Comparison of ENCODE assay signal across 12 cellular contexts in genomic region chr2:127651987-127652550, GRCh38. TPM values are rescaled to one million over a fixed set of nuclear protein-coding genes. Genes with fewer than 3 reads are reported as not detected.
DNase-seq lines count a peak whose midpoint lies in the region; TF ChIP-seq lines count a peak whose summit lies in the region.
"Had no signal": no experiment of that assay in that cellular context is flagged by ENCODE, and none has a peak within 500 bp of the region (broad histone marks: within the 10 kb centered on the region; RNA-seq: fewer than 3 reads in every experiment).

No MANE protein-coding gene starts in this region.

- peak overlapping the region in 1 of 2 experiments; percentile 35 for H3K4ac ChIP-seq in mesenchymal stem cell (ENCODE audit: low read depth in 1 of 2, low read length in 2 of 2)

- H3K23ac ChIP-seq in mesenchymal stem cell (ENCODE audit: low read length in 2 of 2) = no peak overlapping the region

- peaks cover 2% of the 10 kb centered on the region for H3K79me1 ChIP-seq in mesenchymal stem cell (replicated peaks; ENCODE audit: low read length, poor library complexity, severe bottlenecking)

- WGBS in mesenchymal stem cell = 65% methylated on average over 13 of the region's 14 CpGs

- H3K27me3 ChIP-seq in mesenchymal stem cell (ENCODE audit: control insufficient read depth in 1 of 2, insufficient read depth in 1 of 2, low read length in 2 of 2) = peaks cover 0 to 6% of the 10 kb centered on the region in 2 experiments

- peaks cover 32% of the 10 kb centered on the region for H3K4me1 ChIP-seq in mesenchymal stem cell (ENCODE audit: control insufficient read depth, insufficient read depth, low read depth, low read length)

- DNase-seq in RPMI8226 (peak; percentile 35), fibroblast of villous mesenchyme (ENCODE audit: low read depth) (peak; percentile 75), mesenchymal stem cell (peak; percentile 80), superior temporal gyrus (ENCODE audit: extremely low spot score) (peak; percentile 89), NCI-H2227 (lab: John Stamatoyannopoulos, UW; ENCODE audit: unreplicated experiment) (no peak), NCI-H1105 treated with DMSO at 0.1 percent for 48 hours (lab: John Stamatoyannopoulos, UW) (no peak), AG08395 (ENCODE audit: low spot score) (no peak), NOMO-1 (lab: John Stamatoyannopoulos, UW; ENCODE audit: unreplicated experiment in 2 of 2) (no peak)
- DNase-seq: NCI-H748 treated with DMSO at 0.1 percent for 48 hours; small intestine; stimulated activated CD8-positive, alpha-beta memory T cell treated with anti-CD3 and anti-CD28 coated beads, Interleukin-4, amount 100 ng/mL, for 48 hours had no signal

- no peak overlapping the region for H3K9ac ChIP-seq in mesenchymal stem cell (ENCODE audit: low read length)

- H3K4me2 ChIP-seq in mesenchymal stem cell (ENCODE audit: low read length, poor library complexity, severe bottlenecking) = no peak overlapping the region

- peak overlapping the region; percentile 9 for H2BK15ac ChIP-seq in mesenchymal stem cell (ENCODE audit: low read depth, poor library complexity, severe bottlenecking)

- H3K4me3 ChIP-seq in fibroblast of villous mesenchyme (ENCODE audit: low read depth, low read length) = no peak overlapping the region
- no peak overlapping the region for H3K4me3 ChIP-seq in mesenchymal stem cell (ENCODE audit: insufficient read depth in 1 of 2, low read depth in 1 of 2, low read length in 2 of 2)

- H3K14ac ChIP-seq in mesenchymal stem cell (ENCODE audit: low read length in 2 of 2) = no peak overlapping the region

- H2BK12ac ChIP-seq in mesenchymal stem cell (ENCODE audit: low read length in 2 of 2) = no peak overlapping the region

- no peaks in the 10 kb centered on the region for H3K9me3 ChIP-seq in mesenchymal stem cell (ENCODE audit: control insufficient read depth, low read length)

- peaks cover 0 to 42% of the 10 kb centered on the region in 2 experiments for H3K36me3 ChIP-seq in mesenchymal stem cell (ENCODE audit: control insufficient read depth in 1 of 2, insufficient read depth in 2 of 2, low read depth in 1 of 2, low read length in 2 of 2)

- no peak overlapping the region for H4K8ac ChIP-seq in mesenchymal stem cell (ENCODE audit: low read length)

- no peak overlapping the region for H2AK5ac ChIP-seq in mesenchymal stem cell (ENCODE audit: low read length, severe bottlenecking)

- H3K18ac ChIP-seq in mesenchymal stem cell (ENCODE audit: low read depth in 1 of 2, low read length in 2 of 2) = peak overlapping the region in 1 of 2 experiments; percentile 4

- no peak overlapping the region for H3K27ac ChIP-seq in mesenchymal stem cell (ENCODE audit: low read length, poor library complexity, severe bottlenecking)

- H2BK5ac ChIP-seq in mesenchymal stem cell (ENCODE audit: low read depth, low read length, poor library complexity, severe bottlenecking) = no peak overlapping the region

- H2AFZ ChIP-seq in mesenchymal stem cell (ENCODE audit: low read depth, low read length) = no peak overlapping the region

- H2BK120ac ChIP-seq in mesenchymal stem cell (ENCODE audit: low read depth, low read length) = no peak overlapping the region

- TF ChIP-seq CTCF in fibroblast of villous mesenchyme (IDR thresholded peaks at IDR 0.05; ENCODE audit: insufficient read depth, low read depth, low read length) = no peak

- peak overlapping the region; percentile 47 for H4K91ac ChIP-seq in mesenchymal stem cell (ENCODE audit: low read length)

RNA-seq across cellular contexts. Expression of gene GPR17, which starts 6.1 kb away (rescaled TPM):
- not detected in 2 replicates for total RNA-seq in fibroblast of villous mesenchyme
- polyA plus RNA-seq in mesenchymal stem cell (2013, experiment 1 of 2) = not detected
- not detected for polyA plus RNA-seq in mesenchymal stem cell (2013, experiment 2 of 2)
- total RNA-seq: epithelial cell of proximal tubule had no signal

RNA-seq across cellular contexts. Expression of gene LIMS2, which starts 23.3 kb away (rescaled TPM):
- total RNA-seq in fibroblast of villous mesenchyme = 24.8 and 28.9 TPM in 2 replicates
- polyA plus RNA-seq in mesenchymal stem cell (2013, experiment 1 of 2) = 37.6 TPM
- polyA plus RNA-seq in mesenchymal stem cell (2013, experiment 2 of 2) = 36.4 TPM

RNA-seq across cellular contexts. Expression of gene SFT2D3, which starts 49.2 kb away (rescaled TPM):
- total RNA-seq in fibroblast of villous mesenchyme = 4.7 and 5.8 TPM in 2 replicates
- 4.5 TPM for polyA plus RNA-seq in mesenchymal stem cell (2013, experiment 1 of 2)
- 4.7 TPM for polyA plus RNA-seq in mesenchymal stem cell (2013, experiment 2 of 2)

Comparison
In these comparisons a context has a peak if more than half of its experiments do, and no peak if none do; other contexts are left out.
1. DNase-seq: peak in RPMI8226 (single experiment), fibroblast of villous mesenchyme (single experiment), mesenchymal stem cell (single experiment) and superior temporal gyrus (single experiment); none in NCI-H2227 (single experiment), NCI-H1105 treated with DMSO at 0.1 percent for 48 hours (single experiment), AG08395 (single experiment) and NOMO-1 (0 of 2).